ENCODE assay signal across 23 cellular contexts in the genomic region with DNA sequence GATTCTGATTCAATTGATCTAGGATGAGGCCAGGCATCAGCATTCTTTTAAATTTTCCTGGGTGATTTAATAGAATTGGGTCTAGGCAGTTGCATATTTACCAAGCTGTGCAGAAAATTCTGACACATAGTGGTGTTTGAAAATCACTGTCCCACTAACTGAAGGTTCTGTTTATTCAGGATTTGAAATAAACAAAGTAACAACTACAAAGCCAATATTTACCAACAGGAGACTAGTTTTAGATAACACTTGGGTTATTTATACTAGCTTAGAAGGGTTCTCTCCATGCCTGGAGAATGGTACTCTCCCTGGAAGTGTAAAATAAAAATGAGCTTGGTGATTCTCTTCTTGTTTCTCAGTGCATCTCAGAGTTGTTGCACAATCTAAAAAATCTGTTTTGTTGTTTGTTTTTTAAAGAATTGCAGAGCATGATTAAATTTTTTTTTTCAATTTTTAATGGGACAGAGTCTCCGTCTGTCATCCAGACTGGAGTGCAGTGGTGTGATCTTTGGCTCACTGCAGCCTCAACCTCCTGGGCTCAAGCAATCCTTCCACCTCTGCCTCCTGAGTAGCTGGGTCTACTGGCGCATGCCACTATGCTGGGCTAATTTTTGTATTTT. TPM values are rescaled to one million over a fixed set of nuclear protein-coding genes. Genes with fewer than 3 reads are reported as not detected.
"Had no signal": no experiment of that assay in that cellular context is flagged by ENCODE, and none has a peak within 500 bp of the region (broad histone marks: within the 10 kb centered on the region; RNA-seq: fewer than 3 reads in every experiment).

No MANE protein-coding gene starts in this region.

- H3K4me1 Mint-ChIP-seq: activated CD8-positive, alpha-beta memory T cell treated with anti-CD3 and anti-CD28 coated beads, Interleukin-2, amount 10 ng/mL, durations not matched to agents 7 days and 5 days; activated naive CD4-positive, alpha-beta T cell treated with anti-CD3 and anti-CD28 coated beads, Interleukin-2, amount 50 U/mL, for 24 hours had no signal

- H3K9me3 Mint-ChIP-seq: activated naive CD4-positive, alpha-beta T cell treated with anti-CD3 and anti-CD28 coated beads, Interleukin-2, amount 50 U/mL, for 24 hours; activated T-cell treated with anti-CD3 and anti-CD28 coated beads, Interleukin-2, amount 50 U/mL, for 24 hours; activated T-helper 1 cell treated with anti-CD3 and anti-CD28 coated beads, Interleukin-12 subunit alpha, Interleukin-12 subunit beta, Interleukin-2, Interleukin-4 antibody, amounts not matched to agents 30 ng/mL and 10 ng/mL and 1 ng/mL, durations not matched to agents 14 hours and 24 hours and 36 hours; T-helper 1 cell treated with Interleukin-12 subunit alpha and Interleukin-12 subunit beta and Interleukin-4 antibody, amounts not matched to agents 30 μg/mL and 1 μg/mL, for 36 hours; WTC11 had no signal

- H3K27ac Mint-ChIP-seq: activated CD8-positive, alpha-beta memory T cell treated with anti-CD3 and anti-CD28 coated beads, Interleukin-2, amount 10 ng/mL, durations not matched to agents 7 days and 5 days; activated naive CD4-positive, alpha-beta T cell treated with anti-CD3 and anti-CD28 coated beads, Interleukin-2, amount 50 U/mL, for 24 hours; activated T-cell treated with anti-CD3 and anti-CD28 coated beads, Interleukin-2, amount 50 U/mL, for 24 hours; activated T-helper 1 cell treated with anti-CD3 and anti-CD28 coated beads, Interleukin-12 subunit alpha, Interleukin-12 subunit beta, Interleukin-2, Interleukin-4 antibody, amounts not matched to agents 30 ng/mL and 10 ng/mL and 1 ng/mL, durations not matched to agents 14 hours and 24 hours and 36 hours; T-helper 1 cell treated with Interleukin-12 subunit alpha and Interleukin-12 subunit beta and Interleukin-4 antibody, amounts not matched to agents 30 μg/mL and 1 μg/mL, for 36 hours; WTC11 had no signal

- H3K36me3 Mint-ChIP-seq: activated CD8-positive, alpha-beta memory T cell treated with anti-CD3 and anti-CD28 coated beads, Interleukin-2, amount 10 ng/mL, durations not matched to agents 7 days and 5 days; activated naive CD4-positive, alpha-beta T cell treated with anti-CD3 and anti-CD28 coated beads, Interleukin-2, amount 50 U/mL, for 24 hours; WTC11 had no signal

- FAIRE-seq: bronchial epithelial cell, RCC 7860 had no signal

- H3K4me3 Mint-ChIP-seq: activated CD8-positive, alpha-beta memory T cell treated with anti-CD3 and anti-CD28 coated beads, Interleukin-2, amount 10 ng/mL, durations not matched to agents 7 days and 5 days; activated naive CD4-positive, alpha-beta T cell treated with anti-CD3 and anti-CD28 coated beads, Interleukin-2, amount 50 U/mL, for 24 hours; activated T-cell treated with anti-CD3 and anti-CD28 coated beads, Interleukin-2, amount 50 U/mL, for 24 hours; activated T-helper 1 cell treated with anti-CD3 and anti-CD28 coated beads, Interleukin-12 subunit alpha, Interleukin-12 subunit beta, Interleukin-2, Interleukin-4 antibody, amounts not matched to agents 30 ng/mL and 10 ng/mL and 1 ng/mL, durations not matched to agents 14 hours and 24 hours and 36 hours; T-helper 1 cell treated with Interleukin-12 subunit alpha and Interleukin-12 subunit beta and Interleukin-4 antibody, amounts not matched to agents 30 μg/mL and 1 μg/mL, for 36 hours; WTC11 had no signal

- DNase-seq: activated CD4-positive, alpha-beta T cell treated with anti-CD3 and anti-CD28 coated beads for 48 hours; activated CD4-positive, alpha-beta T cell treated with anti-CD3 and anti-CD28 coated beads, Interleukin-2, amount 50 U/mL, for 4 hours; activated CD4-positive, CD25-positive, alpha-beta regulatory T cell treated with anti-CD3 and anti-CD28 coated beads, Interleukin-2, amount 50 U/mL, for 72 hours; activated CD8-positive, alpha-beta memory T cell treated with anti-CD3 and anti-CD28 coated beads, Interleukin-2, amount 10 ng/mL, durations not matched to agents 7 days and 5 days; activated effector memory CD4-positive, alpha-beta T cell treated with Interleukin-2 at 50 U/mL for 16 hours; activated naive CD4-positive, alpha-beta T cell; activated T-cell treated with anti-CD3 and anti-CD28 coated beads, Interleukin-2, amount 50 U/mL, for 24 hours; aorta; central memory CD4-positive, alpha-beta T cell; Kasumi-1; NCI-H1048; NCI-H146; NCI-H2081; NCI-H510A treated with DMSO at 0.1 percent for 48 hours; NCI-H69; SHP77 treated with DMSO at 0.1 percent for 48 hours had no signal

- ATAC-seq: activated CD8-positive, alpha-beta memory T cell treated with anti-CD3 and anti-CD28 coated beads, Interleukin-2, amount 10 ng/mL, durations not matched to agents 7 days and 5 days; WTC11 had no signal

RNA-seq across cellular contexts. Expression of a gene that starts 16.9 kb away (rescaled TPM):
- total RNA-seq: activated CD8-positive, alpha-beta memory T cell treated with anti-CD3 and anti-CD28 coated beads, Interleukin-2, amount 10 ng/mL, durations not matched to agents 7 days and 5 days; activated T-helper 1 cell treated with anti-CD3 and anti-CD28 coated beads, Interleukin-12 subunit alpha, Interleukin-12 subunit beta, Interleukin-2, Interleukin-4 antibody, amounts not matched to agents 30 ng/mL and 10 ng/mL and 1 ng/mL, durations not matched to agents 14 hours and 24 hours and 36 hours; aorta; bronchial epithelial cell; SK-MEL-5; WTC11 had no signal
- polyA plus RNA-seq: aorta had no signal
